In the genomic region with DNA sequence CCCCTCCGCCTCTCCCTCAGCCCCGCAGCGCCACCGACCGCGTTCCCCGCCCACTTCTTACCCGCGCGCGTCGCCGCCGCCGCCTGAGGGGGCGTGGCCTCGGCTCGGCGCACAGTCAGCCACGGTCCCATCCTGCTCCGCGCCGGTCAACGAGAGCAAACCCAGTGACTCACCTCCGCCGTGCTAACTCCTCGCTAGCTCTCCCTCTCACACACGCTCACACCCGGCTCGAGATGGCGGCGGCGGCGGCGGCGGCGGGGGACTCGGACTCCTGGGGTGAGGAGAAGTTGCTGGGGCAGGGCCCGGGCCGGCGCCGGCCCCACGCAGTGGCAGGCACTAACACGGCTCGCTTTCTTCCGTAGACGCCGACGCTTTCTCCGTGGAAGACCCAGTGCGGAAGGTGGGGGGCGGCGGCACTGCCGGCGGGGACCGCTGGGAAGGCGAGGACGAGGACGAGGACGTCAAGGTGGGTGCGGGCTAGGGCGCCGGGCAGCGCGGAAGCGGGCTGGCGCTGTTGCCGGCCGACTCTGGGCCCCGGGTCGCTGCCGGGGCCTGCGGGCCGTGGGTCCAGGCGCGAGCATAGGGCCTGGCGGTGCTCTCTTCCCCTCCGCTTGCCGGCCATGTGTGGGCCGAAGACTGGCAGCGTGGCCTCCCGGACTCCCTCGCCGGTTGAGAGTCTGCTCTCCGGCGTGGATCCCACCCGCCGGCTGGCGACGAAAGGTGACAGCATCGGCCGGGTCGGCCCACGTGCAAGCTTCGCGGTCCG, we compare ENCODE assay signal across 1 cellular context.
TF ChIP-seq lines count a peak whose summit lies in the region.

A gene with protein sequence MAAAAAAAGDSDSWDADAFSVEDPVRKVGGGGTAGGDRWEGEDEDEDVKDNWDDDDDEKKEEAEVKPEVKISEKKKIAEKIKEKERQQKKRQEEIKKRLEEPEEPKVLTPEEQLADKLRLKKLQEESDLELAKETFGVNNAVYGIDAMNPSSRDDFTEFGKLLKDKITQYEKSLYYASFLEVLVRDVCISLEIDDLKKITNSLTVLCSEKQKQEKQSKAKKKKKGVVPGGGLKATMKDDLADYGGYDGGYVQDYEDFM (plus strand): TSS at position 186 of the 766 bp plus-strand sequence. CDS start 48 bp downstream, at position 234.

TF ChIP-seq in HepG2, 621 proteins besides CTCF, POLR2A, EP300 and RAD21 (continued from another document and continues in another):
- TF ChIP-seq, protein P1, sequence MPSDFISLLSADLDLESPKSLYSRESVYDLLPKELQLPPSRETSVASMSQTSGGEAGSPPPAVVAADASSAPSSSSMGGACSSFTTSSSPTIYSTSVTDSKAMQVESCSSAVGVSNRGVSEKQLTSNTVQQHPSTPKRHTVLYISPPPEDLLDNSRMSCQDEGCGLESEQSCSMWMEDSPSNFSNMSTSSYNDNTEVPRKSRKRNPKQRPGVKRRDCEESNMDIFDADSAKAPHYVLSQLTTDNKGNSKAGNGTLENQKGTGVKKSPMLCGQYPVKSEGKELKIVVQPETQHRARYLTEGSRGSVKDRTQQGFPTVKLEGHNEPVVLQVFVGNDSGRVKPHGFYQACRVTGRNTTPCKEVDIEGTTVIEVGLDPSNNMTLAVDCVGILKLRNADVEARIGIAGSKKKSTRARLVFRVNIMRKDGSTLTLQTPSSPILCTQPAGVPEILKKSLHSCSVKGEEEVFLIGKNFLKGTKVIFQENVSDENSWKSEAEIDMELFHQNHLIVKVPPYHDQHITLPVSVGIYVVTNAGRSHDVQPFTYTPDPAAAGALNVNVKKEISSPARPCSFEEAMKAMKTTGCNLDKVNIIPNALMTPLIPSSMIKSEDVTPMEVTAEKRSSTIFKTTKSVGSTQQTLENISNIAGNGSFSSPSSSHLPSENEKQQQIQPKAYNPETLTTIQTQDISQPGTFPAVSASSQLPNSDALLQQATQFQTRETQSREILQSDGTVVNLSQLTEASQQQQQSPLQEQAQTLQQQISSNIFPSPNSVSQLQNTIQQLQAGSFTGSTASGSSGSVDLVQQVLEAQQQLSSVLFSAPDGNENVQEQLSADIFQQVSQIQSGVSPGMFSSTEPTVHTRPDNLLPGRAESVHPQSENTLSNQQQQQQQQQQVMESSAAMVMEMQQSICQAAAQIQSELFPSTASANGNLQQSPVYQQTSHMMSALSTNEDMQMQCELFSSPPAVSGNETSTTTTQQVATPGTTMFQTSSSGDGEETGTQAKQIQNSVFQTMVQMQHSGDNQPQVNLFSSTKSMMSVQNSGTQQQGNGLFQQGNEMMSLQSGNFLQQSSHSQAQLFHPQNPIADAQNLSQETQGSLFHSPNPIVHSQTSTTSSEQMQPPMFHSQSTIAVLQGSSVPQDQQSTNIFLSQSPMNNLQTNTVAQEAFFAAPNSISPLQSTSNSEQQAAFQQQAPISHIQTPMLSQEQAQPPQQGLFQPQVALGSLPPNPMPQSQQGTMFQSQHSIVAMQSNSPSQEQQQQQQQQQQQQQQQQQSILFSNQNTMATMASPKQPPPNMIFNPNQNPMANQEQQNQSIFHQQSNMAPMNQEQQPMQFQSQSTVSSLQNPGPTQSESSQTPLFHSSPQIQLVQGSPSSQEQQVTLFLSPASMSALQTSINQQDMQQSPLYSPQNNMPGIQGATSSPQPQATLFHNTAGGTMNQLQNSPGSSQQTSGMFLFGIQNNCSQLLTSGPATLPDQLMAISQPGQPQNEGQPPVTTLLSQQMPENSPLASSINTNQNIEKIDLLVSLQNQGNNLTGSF (CRISPR knock-in tag; IDR thresholded peaks at IDR 0.05), result 0 out of 2 replicates have a peak, but pooled peaks have one; percentile 65
- TF ChIP-seq, protein P2, sequence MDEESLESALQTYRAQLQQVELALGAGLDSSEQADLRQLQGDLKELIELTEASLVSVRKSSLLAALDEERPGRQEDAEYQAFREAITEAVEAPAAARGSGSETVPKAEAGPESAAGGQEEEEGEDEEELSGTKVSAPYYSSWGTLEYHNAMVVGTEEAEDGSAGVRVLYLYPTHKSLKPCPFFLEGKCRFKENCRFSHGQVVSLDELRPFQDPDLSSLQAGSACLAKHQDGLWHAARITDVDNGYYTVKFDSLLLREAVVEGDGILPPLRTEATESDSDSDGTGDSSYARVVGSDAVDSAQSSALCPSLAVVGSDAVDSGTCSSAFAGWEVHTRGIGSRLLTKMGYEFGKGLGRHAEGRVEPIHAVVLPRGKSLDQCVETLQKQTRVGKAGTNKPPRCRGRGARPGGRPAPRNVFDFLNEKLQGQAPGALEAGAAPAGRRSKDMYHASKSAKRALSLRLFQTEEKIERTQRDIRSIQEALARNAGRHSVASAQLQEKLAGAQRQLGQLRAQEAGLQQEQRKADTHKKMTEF (CRISPR knock-in tag; IDR thresholded peaks at IDR 0.05), result peak; percentile 17; the same call in 1 of the 2 replicates
- TF ChIP-seq RBFOX2 (IDR thresholded peaks at IDR 0.05; ENCODE audit: low read depth, low read length), result peak; percentile 95
- TF ChIP-seq ZNF350 (CRISPR knock-in tag; IDR thresholded peaks at IDR 0.05; ENCODE audit: borderline replicate concordance, low read depth), result peak; percentile 54; the same call in 1 of the 2 replicates
- TF ChIP-seq, protein P3, sequence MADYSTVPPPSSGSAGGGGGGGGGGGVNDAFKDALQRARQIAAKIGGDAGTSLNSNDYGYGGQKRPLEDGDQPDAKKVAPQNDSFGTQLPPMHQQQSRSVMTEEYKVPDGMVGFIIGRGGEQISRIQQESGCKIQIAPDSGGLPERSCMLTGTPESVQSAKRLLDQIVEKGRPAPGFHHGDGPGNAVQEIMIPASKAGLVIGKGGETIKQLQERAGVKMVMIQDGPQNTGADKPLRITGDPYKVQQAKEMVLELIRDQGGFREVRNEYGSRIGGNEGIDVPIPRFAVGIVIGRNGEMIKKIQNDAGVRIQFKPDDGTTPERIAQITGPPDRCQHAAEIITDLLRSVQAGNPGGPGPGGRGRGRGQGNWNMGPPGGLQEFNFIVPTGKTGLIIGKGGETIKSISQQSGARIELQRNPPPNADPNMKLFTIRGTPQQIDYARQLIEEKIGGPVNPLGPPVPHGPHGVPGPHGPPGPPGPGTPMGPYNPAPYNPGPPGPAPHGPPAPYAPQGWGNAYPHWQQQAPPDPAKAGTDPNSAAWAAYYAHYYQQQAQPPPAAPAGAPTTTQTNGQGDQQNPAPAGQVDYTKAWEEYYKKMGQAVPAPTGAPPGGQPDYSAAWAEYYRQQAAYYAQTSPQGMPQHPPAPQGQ (CRISPR knock-in tag; IDR thresholded peaks at IDR 0.05; ENCODE audit: borderline replicate concordance), result no peak
- peak; percentile 71 for TF ChIP-seq ZNF543 (CRISPR knock-in tag; IDR thresholded peaks at IDR 0.05)
- TF ChIP-seq JARID2 (CRISPR knock-in tag; IDR thresholded peaks at IDR 0.05; ENCODE audit: insufficient replicate concordance), result no peak
- peak; percentile 57; the same call in 1 of the 2 replicates for TF ChIP-seq YEATS2 (CRISPR knock-in tag; IDR thresholded peaks at IDR 0.05; ENCODE audit: borderline replicate concordance)
- no peak for TF ChIP-seq TBL1XR1 (IDR thresholded peaks at IDR 0.05; ENCODE audit: borderline replicate concordance, low read length, partially characterized antibody)
- TF ChIP-seq BORCS8-MEF2B (CRISPR knock-in tag; IDR thresholded peaks at IDR 0.05), result peak; percentile 17
- TF ChIP-seq CAMTA2 (CRISPR knock-in tag; IDR thresholded peaks at IDR 0.05; ENCODE audit: borderline replicate concordance), result peak; percentile 21; the same call in 1 of the 2 replicates
- TF ChIP-seq, protein P4, sequence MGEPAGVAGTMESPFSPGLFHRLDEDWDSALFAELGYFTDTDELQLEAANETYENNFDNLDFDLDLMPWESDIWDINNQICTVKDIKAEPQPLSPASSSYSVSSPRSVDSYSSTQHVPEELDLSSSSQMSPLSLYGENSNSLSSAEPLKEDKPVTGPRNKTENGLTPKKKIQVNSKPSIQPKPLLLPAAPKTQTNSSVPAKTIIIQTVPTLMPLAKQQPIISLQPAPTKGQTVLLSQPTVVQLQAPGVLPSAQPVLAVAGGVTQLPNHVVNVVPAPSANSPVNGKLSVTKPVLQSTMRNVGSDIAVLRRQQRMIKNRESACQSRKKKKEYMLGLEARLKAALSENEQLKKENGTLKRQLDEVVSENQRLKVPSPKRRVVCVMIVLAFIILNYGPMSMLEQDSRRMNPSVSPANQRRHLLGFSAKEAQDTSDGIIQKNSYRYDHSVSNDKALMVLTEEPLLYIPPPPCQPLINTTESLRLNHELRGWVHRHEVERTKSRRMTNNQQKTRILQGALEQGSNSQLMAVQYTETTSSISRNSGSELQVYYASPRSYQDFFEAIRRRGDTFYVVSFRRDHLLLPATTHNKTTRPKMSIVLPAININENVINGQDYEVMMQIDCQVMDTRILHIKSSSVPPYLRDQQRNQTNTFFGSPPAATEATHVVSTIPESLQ (CRISPR knock-in tag; conservative IDR thresholded peaks at IDR 0.05), result no peak
- TF ChIP-seq, protein P5, sequence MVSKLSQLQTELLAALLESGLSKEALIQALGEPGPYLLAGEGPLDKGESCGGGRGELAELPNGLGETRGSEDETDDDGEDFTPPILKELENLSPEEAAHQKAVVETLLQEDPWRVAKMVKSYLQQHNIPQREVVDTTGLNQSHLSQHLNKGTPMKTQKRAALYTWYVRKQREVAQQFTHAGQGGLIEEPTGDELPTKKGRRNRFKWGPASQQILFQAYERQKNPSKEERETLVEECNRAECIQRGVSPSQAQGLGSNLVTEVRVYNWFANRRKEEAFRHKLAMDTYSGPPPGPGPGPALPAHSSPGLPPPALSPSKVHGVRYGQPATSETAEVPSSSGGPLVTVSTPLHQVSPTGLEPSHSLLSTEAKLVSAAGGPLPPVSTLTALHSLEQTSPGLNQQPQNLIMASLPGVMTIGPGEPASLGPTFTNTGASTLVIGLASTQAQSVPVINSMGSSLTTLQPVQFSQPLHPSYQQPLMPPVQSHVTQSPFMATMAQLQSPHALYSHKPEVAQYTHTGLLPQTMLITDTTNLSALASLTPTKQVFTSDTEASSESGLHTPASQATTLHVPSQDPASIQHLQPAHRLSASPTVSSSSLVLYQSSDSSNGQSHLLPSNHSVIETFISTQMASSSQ (IDR thresholded peaks at IDR 0.05; ENCODE audit: low read depth), result no peak
- TF ChIP-seq, protein P5 (CRISPR knock-in tag; IDR thresholded peaks at IDR 0.05; ENCODE audit: borderline replicate concordance), result 0 out of 2 replicates have a peak, but pooled peaks have one; percentile 43
- 0 out of 2 replicates have a peak, but pooled peaks have one; percentile 53 for TF ChIP-seq ZNF547 (CRISPR knock-in tag; IDR thresholded peaks at IDR 0.05)
- TF ChIP-seq, protein P6, sequence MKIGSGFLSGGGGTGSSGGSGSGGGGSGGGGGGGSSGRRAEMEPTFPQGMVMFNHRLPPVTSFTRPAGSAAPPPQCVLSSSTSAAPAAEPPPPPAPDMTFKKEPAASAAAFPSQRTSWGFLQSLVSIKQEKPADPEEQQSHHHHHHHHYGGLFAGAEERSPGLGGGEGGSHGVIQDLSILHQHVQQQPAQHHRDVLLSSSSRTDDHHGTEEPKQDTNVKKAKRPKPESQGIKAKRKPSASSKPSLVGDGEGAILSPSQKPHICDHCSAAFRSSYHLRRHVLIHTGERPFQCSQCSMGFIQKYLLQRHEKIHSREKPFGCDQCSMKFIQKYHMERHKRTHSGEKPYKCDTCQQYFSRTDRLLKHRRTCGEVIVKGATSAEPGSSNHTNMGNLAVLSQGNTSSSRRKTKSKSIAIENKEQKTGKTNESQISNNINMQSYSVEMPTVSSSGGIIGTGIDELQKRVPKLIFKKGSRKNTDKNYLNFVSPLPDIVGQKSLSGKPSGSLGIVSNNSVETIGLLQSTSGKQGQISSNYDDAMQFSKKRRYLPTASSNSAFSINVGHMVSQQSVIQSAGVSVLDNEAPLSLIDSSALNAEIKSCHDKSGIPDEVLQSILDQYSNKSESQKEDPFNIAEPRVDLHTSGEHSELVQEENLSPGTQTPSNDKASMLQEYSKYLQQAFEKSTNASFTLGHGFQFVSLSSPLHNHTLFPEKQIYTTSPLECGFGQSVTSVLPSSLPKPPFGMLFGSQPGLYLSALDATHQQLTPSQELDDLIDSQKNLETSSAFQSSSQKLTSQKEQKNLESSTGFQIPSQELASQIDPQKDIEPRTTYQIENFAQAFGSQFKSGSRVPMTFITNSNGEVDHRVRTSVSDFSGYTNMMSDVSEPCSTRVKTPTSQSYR (CRISPR knock-in tag; IDR thresholded peaks at IDR 0.05; ENCODE audit: borderline replicate concordance), result no peak; the same call in 1 of the 2 replicates
- TF ChIP-seq ZNF446 (CRISPR knock-in tag; IDR thresholded peaks at IDR 0.05), result peak; percentile 72; the same call in 1 of the 2 replicates
- TF ChIP-seq FOXP1 (IDR thresholded peaks at IDR 0.05), result no peak
- TF ChIP-seq FOXP1 (CRISPR knock-in tag; IDR thresholded peaks at IDR 0.05), result no peak
- no peak for TF ChIP-seq ZNF20 (CRISPR knock-in tag; IDR thresholded peaks at IDR 0.05)
- peak; percentile 48; the same call in 1 of the 2 replicates for TF ChIP-seq RXRB (CRISPR knock-in tag; IDR thresholded peaks at IDR 0.05; ENCODE audit: borderline replicate concordance)
- TF ChIP-seq ZNF790 (CRISPR knock-in tag; IDR thresholded peaks at IDR 0.05; ENCODE audit: borderline replicate concordance), result 0 out of 2 replicates have a peak, but pooled peaks have one; percentile 37
- no peak for TF ChIP-seq ZNF766 (CRISPR knock-in tag; IDR thresholded peaks at IDR 0.05; ENCODE audit: borderline replicate concordance)
- peak; percentile 90; the same call in 1 of the 2 replicates for TF ChIP-seq ZNF253 (CRISPR knock-in tag; IDR thresholded peaks at IDR 0.05; ENCODE audit: borderline replicate concordance)
- 0 out of 2 replicates have a peak, but pooled peaks have one; percentile 55 for TF ChIP-seq HES4 (CRISPR knock-in tag; IDR thresholded peaks at IDR 0.05; ENCODE audit: borderline replicate concordance)
- 0 out of 2 replicates have a peak, but pooled peaks have one; percentile 19 for TF ChIP-seq ZSCAN29 (CRISPR knock-in tag; conservative IDR thresholded peaks at IDR 0.05)
- TF ChIP-seq GABPB1 (CRISPR knock-in tag; IDR thresholded peaks at IDR 0.05), result peak; percentile 75
- TF ChIP-seq, protein P7, sequence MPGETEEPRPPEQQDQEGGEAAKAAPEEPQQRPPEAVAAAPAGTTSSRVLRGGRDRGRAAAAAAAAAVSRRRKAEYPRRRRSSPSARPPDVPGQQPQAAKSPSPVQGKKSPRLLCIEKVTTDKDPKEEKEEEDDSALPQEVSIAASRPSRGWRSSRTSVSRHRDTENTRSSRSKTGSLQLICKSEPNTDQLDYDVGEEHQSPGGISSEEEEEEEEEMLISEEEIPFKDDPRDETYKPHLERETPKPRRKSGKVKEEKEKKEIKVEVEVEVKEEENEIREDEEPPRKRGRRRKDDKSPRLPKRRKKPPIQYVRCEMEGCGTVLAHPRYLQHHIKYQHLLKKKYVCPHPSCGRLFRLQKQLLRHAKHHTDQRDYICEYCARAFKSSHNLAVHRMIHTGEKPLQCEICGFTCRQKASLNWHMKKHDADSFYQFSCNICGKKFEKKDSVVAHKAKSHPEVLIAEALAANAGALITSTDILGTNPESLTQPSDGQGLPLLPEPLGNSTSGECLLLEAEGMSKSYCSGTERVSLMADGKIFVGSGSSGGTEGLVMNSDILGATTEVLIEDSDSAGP (CRISPR knock-in tag; IDR thresholded peaks at IDR 0.05; ENCODE audit: borderline replicate concordance), result peak; percentile 66
